Comparison of ENCODE assay signal across 22 cellular contexts in the genomic region with DNA sequence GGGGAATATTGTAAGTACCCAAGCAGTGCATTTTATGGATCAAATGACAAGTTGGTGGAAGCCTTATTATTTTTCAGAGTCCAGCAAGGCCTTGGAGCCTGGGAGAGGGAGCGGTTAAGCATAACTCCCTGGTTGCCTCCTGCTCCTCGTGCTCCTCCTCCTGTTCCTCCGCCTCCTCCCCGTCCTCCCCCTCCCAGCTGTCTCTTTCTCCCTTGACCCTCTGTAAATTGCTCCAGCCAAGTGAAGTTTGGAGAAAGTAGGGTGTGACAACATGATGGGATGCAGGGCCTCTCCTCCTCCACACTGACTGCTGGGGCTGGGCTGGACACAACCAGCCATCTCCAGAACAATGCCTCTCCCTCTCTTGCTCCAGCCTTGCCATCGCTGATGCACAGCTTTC.
DNase-seq lines count a peak whose midpoint lies in the region; ATAC-seq and TF ChIP-seq lines count a peak whose summit lies in the region.
"Had no signal": no experiment of that assay in that cellular context is flagged by ENCODE, and none has a peak within 500 bp of the region (broad histone marks: within the 10 kb centered on the region; RNA-seq: fewer than 3 reads in every experiment).

No MANE protein-coding gene starts in this region.

- intact Hi-C loops in colonic mucosa (cut with DNase I): loop anchor here (10.0 kb wide), 2 partner anchors 65 to 265 kb away; no protein-coding TSS in a partner anchor

- no peak overlapping the region for H3K27ac ChIP-seq in colonic mucosa
- H3K27ac ChIP-seq: cardiac muscle cell, KMS-11, RWPE1, thyroid gland had no signal

- no peak for TF ChIP-seq CTCF in fibroblast of pulmonary artery (IDR thresholded peaks at IDR 0.05; ENCODE audit: low read length, missing control alignments)
- TF ChIP-seq CTCF in colonic mucosa (IDR thresholded peaks at IDR 0.05): no peak

- no peak overlapping the region for H3K4me3 ChIP-seq in fibroblast of pulmonary artery (replicated peaks; ENCODE audit: low read depth, low read length)
- no peak overlapping the region for H3K4me3 ChIP-seq in skeletal muscle cell (ENCODE audit: low read depth, low read length)
- H3K4me3 ChIP-seq in colonic mucosa: no peak overlapping the region
- H3K4me3 ChIP-seq: cardiac muscle cell, gastrocnemius medialis, thyroid gland had no signal

- no peaks in the 10 kb centered on the region for H3K36me3 ChIP-seq in colonic mucosa
- H3K36me3 ChIP-seq: cardiac muscle cell, gastrocnemius medialis, thyroid gland had no signal

- H3K4me1 ChIP-seq in colonic mucosa: no peaks in the 10 kb centered on the region
- H3K4me1 ChIP-seq: gastrocnemius medialis, thyroid gland had no signal

- H3K9me3 ChIP-seq in colonic mucosa: no peaks in the 10 kb centered on the region
- H3K9me3 ChIP-seq: gastrocnemius medialis, thyroid gland had no signal

- no peaks in the 10 kb centered on the region for H3K27me3 ChIP-seq in colonic mucosa
- H3K27me3 ChIP-seq: cardiac muscle cell, gastrocnemius medialis, thyroid gland had no signal

- peak; percentile 53 for DNase-seq in amniotic epithelial cell (ENCODE audit: low read depth)
- DNase-seq in fibroblast of pulmonary artery (ENCODE audit: low read depth): peak; percentile 49
- DNase-seq in myocyte (ENCODE audit: low read depth): peak; percentile 69
- DNase-seq in skeletal muscle cell (ENCODE audit: low read depth): peak; percentile 37
- DNase-seq in activated CD8-positive, alpha-beta memory T cell treated with anti-CD3 and anti-CD28 coated beads for 24 hours: no peak
- DNase-seq in colonic mucosa: no peak
- DNase-seq: activated CD8-positive, alpha-beta memory T cell treated with anti-CD3 and anti-CD28 coated beads, Interleukin-2, amount 50 U/mL, for 48 hours; CD8-positive, alpha-beta T cell; DMS153; GF-D8; MV-4-11; naive thymus-derived CD8-positive, alpha-beta T cell; NCI-H1694; NCI-H69; stimulated activated CD4-positive, alpha-beta T cell treated with anti-CD3 and anti-CD28 coated beads, Interleukin-4, amount 100 ng/mL, for 4 hours; thyroid gland had no signal

- no peak for ATAC-seq in GM19467 (IDR thresholded peaks at IDR 0.05; ENCODE audit: unreplicated experiment)
- no peak for ATAC-seq in HG02885 (IDR thresholded peaks at IDR 0.05; ENCODE audit: poor library complexity, unreplicated experiment)
- ATAC-seq: CD8-positive, alpha-beta T cell; gastrocnemius medialis; naive thymus-derived CD8-positive, alpha-beta T cell had no signal

- H3K9ac ChIP-seq in colonic mucosa (ENCODE audit: low read depth in 2 of 2, low read length in 2 of 2): no peak overlapping the region
- H3K9ac ChIP-seq: KMS-11 had no signal

Comparison
In these comparisons a context has a peak if more than half of its experiments do, and no peak if none do; other contexts are left out.
1. DNase-seq: peak in amniotic epithelial cell (single experiment), fibroblast of pulmonary artery (single experiment), myocyte (single experiment) and skeletal muscle cell (single experiment); none in activated CD8-positive, alpha-beta memory T cell treated with anti-CD3 and anti-CD28 coated beads for 24 hours (single experiment) and colonic mucosa (single experiment).